ENCODE assay signal across 1 cellular context in genomic region chr1:74286414-74286813, GRCh38.
TF ChIP-seq lines count a peak whose summit lies in the region.

No MANE protein-coding gene starts in this region.

TF ChIP-seq in IMR-90, 13 proteins besides CTCF, POLR2A, EP300 and RAD21 (continued from another document):
- no peak for TF ChIP-seq CHD1 (IDR thresholded peaks at IDR 0.05; ENCODE audit: low read depth, low read length)
- no peak for TF ChIP-seq MXI1 (IDR thresholded peaks at IDR 0.05; ENCODE audit: borderline replicate concordance, low read depth, low read length)
- TF ChIP-seq BHLHE40 (IDR thresholded peaks at IDR 0.05; ENCODE audit: low read depth, low read length) = no peak
- no peak for TF ChIP-seq CEBPB (IDR thresholded peaks at IDR 0.05; ENCODE audit: low read depth, low read length)
- TF ChIP-seq SMC3 (IDR thresholded peaks at IDR 0.05; ENCODE audit: low read depth, low read length) = no peak
- TF ChIP-seq, protein P1, sequence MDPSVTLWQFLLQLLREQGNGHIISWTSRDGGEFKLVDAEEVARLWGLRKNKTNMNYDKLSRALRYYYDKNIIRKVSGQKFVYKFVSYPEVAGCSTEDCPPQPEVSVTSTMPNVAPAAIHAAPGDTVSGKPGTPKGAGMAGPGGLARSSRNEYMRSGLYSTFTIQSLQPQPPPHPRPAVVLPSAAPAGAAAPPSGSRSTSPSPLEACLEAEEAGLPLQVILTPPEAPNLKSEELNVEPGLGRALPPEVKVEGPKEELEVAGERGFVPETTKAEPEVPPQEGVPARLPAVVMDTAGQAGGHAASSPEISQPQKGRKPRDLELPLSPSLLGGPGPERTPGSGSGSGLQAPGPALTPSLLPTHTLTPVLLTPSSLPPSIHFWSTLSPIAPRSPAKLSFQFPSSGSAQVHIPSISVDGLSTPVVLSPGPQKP (IDR thresholded peaks at IDR 0.05; ENCODE audit: borderline replicate concordance, low read depth, low read length) = no peak
- TF ChIP-seq NFE2L2 (IDR thresholded peaks at IDR 0.05; ENCODE audit: low read depth, low read length) = no peak
- no peak for TF ChIP-seq MAFK (IDR thresholded peaks at IDR 0.05; ENCODE audit: low read depth, low read length)
- no peak for TF ChIP-seq MAZ (IDR thresholded peaks at IDR 0.05; ENCODE audit: borderline replicate concordance, low read depth, low read length)
- TF ChIP-seq, protein P2, sequence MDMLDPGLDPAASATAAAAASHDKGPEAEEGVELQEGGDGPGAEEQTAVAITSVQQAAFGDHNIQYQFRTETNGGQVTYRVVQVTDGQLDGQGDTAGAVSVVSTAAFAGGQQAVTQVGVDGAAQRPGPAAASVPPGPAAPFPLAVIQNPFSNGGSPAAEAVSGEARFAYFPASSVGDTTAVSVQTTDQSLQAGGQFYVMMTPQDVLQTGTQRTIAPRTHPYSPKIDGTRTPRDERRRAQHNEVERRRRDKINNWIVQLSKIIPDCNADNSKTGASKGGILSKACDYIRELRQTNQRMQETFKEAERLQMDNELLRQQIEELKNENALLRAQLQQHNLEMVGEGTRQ (IDR thresholded peaks at IDR 0.05; ENCODE audit: low read depth, low read length) = no peak
- TF ChIP-seq RCOR1 (IDR thresholded peaks at IDR 0.05; ENCODE audit: insufficient replicate concordance, low read length) = no peak
- TF ChIP-seq FOS (IDR thresholded peaks at IDR 0.05; ENCODE audit: low read depth, low read length) = no peak
